ENCODE assay signal across 22 cellular contexts in the genomic region with DNA sequence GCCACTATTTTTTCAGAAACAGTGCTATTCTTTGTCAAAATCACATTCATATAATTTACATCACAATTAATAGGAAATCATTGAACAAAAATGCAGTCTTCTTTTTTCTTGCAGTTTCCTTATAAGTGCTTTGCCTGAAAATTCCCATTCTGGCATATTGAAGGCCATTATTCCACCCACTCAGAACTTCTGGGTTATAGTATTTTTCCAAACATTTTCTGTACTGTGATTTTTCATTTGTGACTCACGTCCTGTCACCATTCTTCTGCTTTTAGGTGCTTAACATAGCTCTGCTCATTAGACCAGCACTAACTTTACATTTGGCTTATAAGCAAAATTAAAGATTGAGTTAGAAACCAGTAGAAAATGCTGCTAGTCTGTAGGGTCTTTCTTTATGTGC.
DNase-seq lines count a peak whose midpoint lies in the region; ATAC-seq, FAIRE-seq and TF ChIP-seq lines count a peak whose summit lies in the region.
"Had no signal": no experiment of that assay in that cellular context is flagged by ENCODE, and none has a peak within 500 bp of the region (broad histone marks: within the 10 kb centered on the region; RNA-seq: fewer than 3 reads in every experiment).

No MANE protein-coding gene starts in this region.

- BruUV-seq in MCF 10A (replicated peaks; lab: Mats Ljungman, UMichigan) = no TSS peak

- H3K4me3 ChIP-seq in breast epithelium (no peak overlapping the region), astrocyte (ENCODE audit: insufficient read depth, low read depth, low read length) (no peak overlapping the region), fibroblast of villous mesenchyme (ENCODE audit: low read depth, low read length) (no peak overlapping the region)
- H3K4me3 ChIP-seq: SK-N-MC, upper lobe of left lung had no signal

- DNase-seq in MCF 10A (ENCODE audit: unreplicated experiment) = peak; percentile 13
- no peak for DNase-seq in breast epithelium (ENCODE audit: low spot score in 2 of 2)
- DNase-seq in astrocyte (ENCODE audit: low read depth) = peak; percentile 91
- peak; percentile 19 for DNase-seq in fibroblast of villous mesenchyme (ENCODE audit: low read depth)
- DNase-seq in OCI-M1 (lab: John Stamatoyannopoulos, UW) = no peak
- DNase-seq in NOMO-1 treated with dmso at 0.1 percent for 144 hours (lab: John Stamatoyannopoulos, UW; ENCODE audit: unreplicated experiment) = no peak
- no peak for DNase-seq in T1000 (lab: John Stamatoyannopoulos, UW)
- DNase-seq: 8988T; activated CD8-positive, alpha-beta memory T cell treated with anti-CD3 and anti-CD28 coated beads for 24 hours; aorta; Caco-2; effector memory CD4-positive, alpha-beta T cell; glutamatergic neuron; NCI-H1105 treated with DMSO at 0.1 percent for 48 hours; NCI-H446; stimulated activated CD4-positive, alpha-beta T cell treated with anti-CD3 and anti-CD28 coated beads, Interleukin-2, amount 100 ng/mL, for 48 hours; upper lobe of left lung had no signal

- no peak overlapping the region for H3K27ac ChIP-seq in breast epithelium
- peak overlapping the region; percentile 75 for H3K27ac ChIP-seq in astrocyte (ENCODE audit: low read depth, low read length)
- H3K27ac ChIP-seq: SK-N-MC, upper lobe of left lung had no signal

- H3K36me3 Mint-ChIP-seq in MCF 10A (ENCODE audit: insufficient read depth, unreplicated experiment) = no peaks in the 10 kb centered on the region
- H3K36me3 Mint-ChIP-seq in astrocyte (ENCODE audit: low read depth, unreplicated experiment) = no peaks in the 10 kb centered on the region

- H3K4me1 Mint-ChIP-seq in MCF 10A (ENCODE audit: insufficient read depth, unreplicated experiment) (peaks cover 17% of the 10 kb centered on the region), astrocyte (ENCODE audit: low read depth, unreplicated experiment) (peaks cover 55% of the 10 kb centered on the region)

- H3K27me3 ChIP-seq in breast epithelium (no peaks in the 10 kb centered on the region), astrocyte (ENCODE audit: insufficient read depth, low read length) (no peaks in the 10 kb centered on the region)
- H3K27me3 ChIP-seq: upper lobe of left lung had no signal

- H3K9me3 Mint-ChIP-seq in MCF 10A (ENCODE audit: unreplicated experiment) = no peaks in the 10 kb centered on the region
- no peaks in the 10 kb centered on the region for H3K9me3 Mint-ChIP-seq in astrocyte (ENCODE audit: unreplicated experiment)

- H3K9me3 ChIP-seq in breast epithelium (no peaks in the 10 kb centered on the region), astrocyte (ENCODE audit: insufficient read depth, low read depth, low read length) (no peaks in the 10 kb centered on the region)
- H3K9me3 ChIP-seq: Caco-2, upper lobe of left lung had no signal

- H3K4me2 ChIP-seq in astrocyte (ENCODE audit: low read length) = peak overlapping the region; percentile 70

- CTCF ChIA-PET in MCF 10A (lab: Yijun Ruan, JAX) = interaction anchor here (0.7 kb wide), 1 partner anchor 103 kb away, joined by 3 read pairs; no protein-coding TSS in a partner anchor

- H3K4me3 Mint-ChIP-seq in MCF 10A (ENCODE audit: unreplicated experiment) (no peak overlapping the region), astrocyte (ENCODE audit: unreplicated experiment) (no peak overlapping the region)
- H3K4me3 Mint-ChIP-seq: IgD-negative memory B cell had no signal

- POLR2A ChIA-PET in MCF 10A (lab: Yijun Ruan, JAX) = no interaction called here

- no peak overlapping the region for H3K9ac ChIP-seq in astrocyte (ENCODE audit: low read length)

- no peaks in the 10 kb centered on the region for H3K27me3 Mint-ChIP-seq in MCF 10A (ENCODE audit: insufficient read depth, unreplicated experiment)
- no peaks in the 10 kb centered on the region for H3K27me3 Mint-ChIP-seq in astrocyte (ENCODE audit: low read depth, unreplicated experiment)
- H3K27me3 Mint-ChIP-seq: IgD-negative memory B cell had no signal

- no peak overlapping the region for H3K27ac Mint-ChIP-seq in MCF 10A (ENCODE audit: low read depth, unreplicated experiment)
- H3K27ac Mint-ChIP-seq in astrocyte (ENCODE audit: unreplicated experiment) = peak overlapping the region; percentile 28
- H3K27ac Mint-ChIP-seq: IgD-negative memory B cell had no signal

- H4K20me1 ChIP-seq in astrocyte (ENCODE audit: insufficient read depth, low read length) = no peaks in the 10 kb centered on the region

- H3K79me2 ChIP-seq in astrocyte (ENCODE audit: insufficient read depth, low read length) = no peaks in the 10 kb centered on the region

- H2AFZ ChIP-seq in astrocyte (ENCODE audit: low read depth, low read length) = no peak overlapping the region

- intact Hi-C loops in MCF 10A (cut with micrococcal nuclease) = no loop called here
- intact Hi-C loops in breast epithelium (cut with DNase I; ENCODE audit: low total_unique reads) = no loop called here

- no peak for ATAC-seq in HG03354 (IDR thresholded peaks at IDR 0.05; ENCODE audit: poor library complexity, severe bottlenecking, unreplicated experiment)

- TF ChIP-seq CTCF in MCF 10A (IDR thresholded peaks at IDR 0.05; ENCODE audit: unreplicated experiment) (no peak), breast epithelium (IDR thresholded peaks at IDR 0.05) (no peak), astrocyte (IDR thresholded peaks at IDR 0.05; ENCODE audit: insufficient read depth, low read depth, low read length) (no peak), fibroblast of villous mesenchyme (IDR thresholded peaks at IDR 0.05; ENCODE audit: insufficient read depth, low read depth, low read length) (no peak)

- H3K4me1 ChIP-seq in breast epithelium (no peaks in the 10 kb centered on the region), astrocyte (ENCODE audit: insufficient read depth, low read length) (peaks cover 46% of the 10 kb centered on the region)
- H3K4me1 ChIP-seq: Caco-2, upper lobe of left lung had no signal

- no peak for TF ChIP-seq POLR2A in breast epithelium (IDR thresholded peaks at IDR 0.05)

- FAIRE-seq in astrocyte (lab: Jason Lieb, UNC) = peak; percentile 96
- FAIRE-seq: GM18507, keratinocyte had no signal

- H3K36me3 ChIP-seq in breast epithelium (no peaks in the 10 kb centered on the region), astrocyte (ENCODE audit: insufficient read depth, low read length) (no peaks in the 10 kb centered on the region)
- H3K36me3 ChIP-seq: upper lobe of left lung had no signal

Comparison
In these comparisons a context has a peak if more than half of its experiments do, and no peak if none do; other contexts are left out.
1. DNase-seq: peak in MCF 10A (single experiment), astrocyte (single experiment) and fibroblast of villous mesenchyme (single experiment); none in breast epithelium (0 of 2), OCI-M1 (single experiment), NOMO-1 treated with dmso at 0.1 percent for 144 hours (single experiment) and T1000 (single experiment).